ENCODE assay signal across 14 cellular contexts in the genomic region with DNA sequence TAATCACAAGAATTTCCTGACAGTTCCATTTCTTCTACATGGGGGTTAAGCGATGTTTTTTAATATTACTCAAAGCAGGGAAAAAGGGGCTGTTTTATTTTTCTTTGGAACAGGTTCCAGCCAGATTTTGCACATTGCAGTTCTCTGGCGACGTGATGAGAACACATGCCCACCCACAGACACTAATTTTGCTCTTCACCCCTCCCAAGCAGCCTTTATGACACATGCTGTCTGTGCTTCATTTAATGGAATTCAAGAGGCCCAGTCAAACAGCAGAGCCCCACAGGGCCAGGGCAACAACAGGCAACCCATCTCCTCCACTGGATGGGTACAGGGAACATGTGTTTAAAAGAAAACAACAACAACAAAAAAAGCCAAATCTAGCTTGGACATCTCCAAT.
A peak's percentile ranks its signal among the peaks of the same experiment; 100 is the strongest.
DNase-seq lines count a peak whose midpoint lies in the region; ATAC-seq and TF ChIP-seq lines count a peak whose summit lies in the region.
"Had no signal": no experiment of that assay in that cellular context is flagged by ENCODE, and none has a peak within 500 bp of the region (broad histone marks: within the 10 kb centered on the region; RNA-seq: fewer than 3 reads in every experiment).

No MANE protein-coding gene starts in this region.

- TF ChIP-seq RAD21 in SK-N-SH (IDR thresholded peaks at IDR 0.05; ENCODE audit: low read length): no peak

- H3K36me3 ChIP-seq in mammary epithelial cell (ENCODE audit: insufficient read depth, low read length) (no peaks in the 10 kb centered on the region), SK-N-SH (replicated peaks in 1 of 2; ENCODE audit: control insufficient read depth in 1 of 2, insufficient read depth in 2 of 2, low read length in 1 of 2) (no peaks in the 10 kb centered on the region)

- TF ChIP-seq CTCF in MCF 10A (IDR thresholded peaks at IDR 0.05; ENCODE audit: unreplicated experiment) (no peak), mammary epithelial cell (conservative IDR thresholded peaks at IDR 0.05 in 1 of 2, IDR thresholded peaks at IDR 0.05 in 1 of 2; ENCODE audit: extremely low read depth in 1 of 2, insufficient read depth in 1 of 2, low read depth in 1 of 2, low read length in 2 of 2) (no peak), SK-N-SH (IDR thresholded peaks at IDR 0.05) (no peak)

- no peak overlapping the region for H2AFZ ChIP-seq in mammary epithelial cell (ENCODE audit: low read depth, low read length)
- no peak overlapping the region for H2AFZ ChIP-seq in SK-N-SH (ENCODE audit: low read depth)

- H3K27ac ChIP-seq in mammary epithelial cell (ENCODE audit: insufficient read depth, low read depth, low read length): no peak overlapping the region
- H3K27ac ChIP-seq in SK-N-SH (ENCODE audit: low read depth in 2 of 2, low read length in 1 of 2): peak overlapping the region; percentile 29 to 76

- intact Hi-C loops in MCF 10A (cut with micrococcal nuclease): no loop called here
- intact Hi-C loops in mammary epithelial cell (cut with micrococcal nuclease): no loop called here
- intact Hi-C loops in head of caudate nucleus (cut with DNase I): no loop called here

- no peaks in the 10 kb centered on the region for H3K9me2 ChIP-seq in SK-N-SH

- H3K4me1 ChIP-seq in mammary epithelial cell (ENCODE audit: insufficient read depth, low read length): peaks cover 50% of the 10 kb centered on the region
- peaks cover 30 to 55% of the 10 kb centered on the region in 2 experiments for H3K4me1 ChIP-seq in SK-N-SH (ENCODE audit: control insufficient read depth in 1 of 2, insufficient read depth in 2 of 2, low read depth in 1 of 2, low read length in 1 of 2)

- no peaks in the 10 kb centered on the region for H3K27me3 ChIP-seq in mammary epithelial cell (ENCODE audit: insufficient read depth, low read length)
- no peaks in the 10 kb centered on the region for H3K27me3 ChIP-seq in SK-N-SH (ENCODE audit: insufficient read depth)

- H3K4me2 ChIP-seq in mammary epithelial cell (ENCODE audit: insufficient read depth, low read depth, low read length): no peak overlapping the region
- peak overlapping the region; percentile 61 for H3K4me2 ChIP-seq in SK-N-SH

- no peak overlapping the region for H3K9ac ChIP-seq in mammary epithelial cell (ENCODE audit: insufficient read depth, low read length)
- peak overlapping the region; percentile 13; the same call in 1 of the 2 replicates for H3K9ac ChIP-seq in SK-N-SH

- H4K20me1 ChIP-seq in mammary epithelial cell (ENCODE audit: insufficient read depth, low read length) (no peaks in the 10 kb centered on the region), SK-N-SH (ENCODE audit: insufficient read depth) (peaks cover 63% of the 10 kb centered on the region)

- POLR2A ChIA-PET in MCF 10A (lab: Yijun Ruan, JAX): interaction anchor here (0.7 to 1.8 kb wide), 3 partner anchors 11 to 205 kb away, joined by 3 to 4 read pairs (median 4); no protein-coding TSS in a partner anchor
- POLR2A ChIA-PET in SK-N-SH (lab: Yijun Ruan, JAX): interaction anchor here (0.6 kb wide), 1 partner anchor 96 kb away, joined by 3 read pairs; no protein-coding TSS in a partner anchor

- H3K79me2 ChIP-seq in mammary epithelial cell (ENCODE audit: insufficient read depth, low read length): peaks cover 98% of the 10 kb centered on the region
- H3K79me2 ChIP-seq in SK-N-SH (ENCODE audit: insufficient read depth): peaks cover 94% of the 10 kb centered on the region

- no peaks in the 10 kb centered on the region for H3K27me3 Mint-ChIP-seq in MCF 10A (ENCODE audit: insufficient read depth, unreplicated experiment)
- H3K27me3 Mint-ChIP-seq: activated naive CD8-positive, alpha-beta T cell had no signal

- BruUV-seq in MCF 10A (replicated peaks; lab: Mats Ljungman, UMichigan) (no TSS peak), mammary epithelial cell (replicated peaks; lab: Mats Ljungman, UMichigan) (no TSS peak)

- no peak for TF ChIP-seq EP300 in SK-N-SH (IDR thresholded peaks at IDR 0.05; ENCODE audit: borderline replicate concordance in 1 of 2, low read depth in 1 of 2, low read length in 1 of 2)

- in situ Hi-C loops in mammary epithelial cell (cut with MboI; ENCODE audit: low sequenced_read_pairs in 2 of 2): no loop called here

- H3K9me3 ChIP-seq in mammary epithelial cell (replicated peaks; ENCODE audit: insufficient read depth, low read length) (no peaks in the 10 kb centered on the region), SK-N-SH (no peaks in the 10 kb centered on the region)

- dilution Hi-C loops in mammary epithelial cell (cut with HindIII; ENCODE audit: low sequenced_read_pairs): no loop called here

- no peak for DNase-seq in MCF 10A (ENCODE audit: unreplicated experiment)
- no peak for DNase-seq in mammary epithelial cell
- peak; percentile 62 for DNase-seq in SK-N-SH
- peak in 30 of 42 donors; percentile 15 to 82 (median 44) for DNase-seq in head of caudate nucleus
- no peak for DNase-seq in NOMO-1 (lab: John Stamatoyannopoulos, UW; ENCODE audit: unreplicated experiment in 2 of 2)
- no peak for DNase-seq in AG08396 (ENCODE audit: low spot score)
- DNase-seq in stimulated activated CD4-positive, alpha-beta T cell treated with anti-CD3 and anti-CD28 coated beads, Interleukin-4, amount 100 ng/mL, for 24 hours: no peak
- DNase-seq: NCI-H1048; PC-3; stimulated activated CD4-positive, alpha-beta T cell treated with anti-CD3 and anti-CD28 coated beads, Interleukin-2, amount 100 ng/mL, for 48 hours; stimulated activated naive CD4-positive, alpha-beta T cell treated with Interleukin-2 at 50 U/mL for 16 hours had no signal

- peaks cover 38% of the 10 kb centered on the region for H3F3A ChIP-seq in SK-N-SH (replicated peaks; ENCODE audit: insufficient read depth)

- H3K27ac Mint-ChIP-seq in MCF 10A (ENCODE audit: low read depth, unreplicated experiment): peak overlapping the region; percentile 46
- H3K27ac Mint-ChIP-seq: activated naive CD8-positive, alpha-beta T cell; memory B cell had no signal

- ATAC-seq in esophagus mucosa: no peak
- ATAC-seq: PC-3 had no signal

- CTCF ChIA-PET in MCF 10A (lab: Yijun Ruan, JAX) (no interaction called here), mammary epithelial cell (lab: Charles Lee; ENCODE audit: low non-redundant PET) (no interaction called here), SK-N-SH (lab: Yijun Ruan, JAX) (interaction anchor here (1.5 to 2.1 kb wide), 2 partner anchors 12 to 68 kb away, joined by 4 to 9 read pairs; no protein-coding TSS in a partner anchor)

- H3K4me3 Mint-ChIP-seq in MCF 10A (ENCODE audit: unreplicated experiment): no peak overlapping the region
- H3K4me3 Mint-ChIP-seq: activated naive CD8-positive, alpha-beta T cell; memory B cell had no signal

- WGBS in mammary epithelial cell (ENCODE audit: low coverage, missing lambda C conversion rate): 39% methylated on average over 3 of the region's 3 CpGs
- WGBS in SK-N-SH (ENCODE audit: low lambda C conversion rate): 47% methylated on average over 3 of the region's 3 CpGs

- no peaks in the 10 kb centered on the region for H3K9me3 Mint-ChIP-seq in MCF 10A (ENCODE audit: unreplicated experiment)
- H3K9me3 Mint-ChIP-seq: memory B cell had no signal

- H3K36me3 Mint-ChIP-seq in MCF 10A (ENCODE audit: insufficient read depth, unreplicated experiment): no peaks in the 10 kb centered on the region
- H3K36me3 Mint-ChIP-seq: activated naive CD8-positive, alpha-beta T cell; memory B cell had no signal

- no peak overlapping the region for H3K4me3 ChIP-seq in mammary epithelial cell (replicated peaks in 1 of 3; ENCODE audit: insufficient read depth in 1 of 3, low read depth in 2 of 3, low read length in 3 of 3)
- peak overlapping the region in 1 of 2 experiments; percentile 19; a peak in 1 of 4 replicates for H3K4me3 ChIP-seq in SK-N-SH (ENCODE audit: low read depth in 2 of 2, low read length in 1 of 2)

- peaks cover 44% of the 10 kb centered on the region for H3K4me1 Mint-ChIP-seq in MCF 10A (ENCODE audit: insufficient read depth, unreplicated experiment)

TF ChIP-seq in SK-N-SH, 30 proteins besides CTCF, POLR2A, EP300 and RAD21 (continues in another document):
- TF ChIP-seq, protein P1, sequence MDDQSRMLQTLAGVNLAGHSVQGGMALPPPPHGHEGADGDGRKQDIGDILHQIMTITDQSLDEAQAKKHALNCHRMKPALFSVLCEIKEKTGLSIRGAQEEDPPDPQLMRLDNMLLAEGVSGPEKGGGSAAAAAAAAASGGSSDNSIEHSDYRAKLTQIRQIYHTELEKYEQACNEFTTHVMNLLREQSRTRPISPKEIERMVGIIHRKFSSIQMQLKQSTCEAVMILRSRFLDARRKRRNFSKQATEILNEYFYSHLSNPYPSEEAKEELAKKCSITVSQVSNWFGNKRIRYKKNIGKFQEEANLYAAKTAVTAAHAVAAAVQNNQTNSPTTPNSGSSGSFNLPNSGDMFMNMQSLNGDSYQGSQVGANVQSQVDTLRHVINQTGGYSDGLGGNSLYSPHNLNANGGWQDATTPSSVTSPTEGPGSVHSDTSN (IDR thresholded peaks at IDR 0.05): no peak
- TF ChIP-seq GABPA (IDR thresholded peaks at IDR 0.05; ENCODE audit: low read depth) (no peak), TCF12 (IDR thresholded peaks at IDR 0.05) (peak; percentile 10; the same call in 1 of the 2 replicates), RXRA (IDR thresholded peaks at IDR 0.05; ENCODE audit: borderline replicate concordance, low read depth) (no peak), NFIC (IDR thresholded peaks at IDR 0.05; ENCODE audit: borderline replicate concordance) (no peak)
- TF ChIP-seq, protein P2, sequence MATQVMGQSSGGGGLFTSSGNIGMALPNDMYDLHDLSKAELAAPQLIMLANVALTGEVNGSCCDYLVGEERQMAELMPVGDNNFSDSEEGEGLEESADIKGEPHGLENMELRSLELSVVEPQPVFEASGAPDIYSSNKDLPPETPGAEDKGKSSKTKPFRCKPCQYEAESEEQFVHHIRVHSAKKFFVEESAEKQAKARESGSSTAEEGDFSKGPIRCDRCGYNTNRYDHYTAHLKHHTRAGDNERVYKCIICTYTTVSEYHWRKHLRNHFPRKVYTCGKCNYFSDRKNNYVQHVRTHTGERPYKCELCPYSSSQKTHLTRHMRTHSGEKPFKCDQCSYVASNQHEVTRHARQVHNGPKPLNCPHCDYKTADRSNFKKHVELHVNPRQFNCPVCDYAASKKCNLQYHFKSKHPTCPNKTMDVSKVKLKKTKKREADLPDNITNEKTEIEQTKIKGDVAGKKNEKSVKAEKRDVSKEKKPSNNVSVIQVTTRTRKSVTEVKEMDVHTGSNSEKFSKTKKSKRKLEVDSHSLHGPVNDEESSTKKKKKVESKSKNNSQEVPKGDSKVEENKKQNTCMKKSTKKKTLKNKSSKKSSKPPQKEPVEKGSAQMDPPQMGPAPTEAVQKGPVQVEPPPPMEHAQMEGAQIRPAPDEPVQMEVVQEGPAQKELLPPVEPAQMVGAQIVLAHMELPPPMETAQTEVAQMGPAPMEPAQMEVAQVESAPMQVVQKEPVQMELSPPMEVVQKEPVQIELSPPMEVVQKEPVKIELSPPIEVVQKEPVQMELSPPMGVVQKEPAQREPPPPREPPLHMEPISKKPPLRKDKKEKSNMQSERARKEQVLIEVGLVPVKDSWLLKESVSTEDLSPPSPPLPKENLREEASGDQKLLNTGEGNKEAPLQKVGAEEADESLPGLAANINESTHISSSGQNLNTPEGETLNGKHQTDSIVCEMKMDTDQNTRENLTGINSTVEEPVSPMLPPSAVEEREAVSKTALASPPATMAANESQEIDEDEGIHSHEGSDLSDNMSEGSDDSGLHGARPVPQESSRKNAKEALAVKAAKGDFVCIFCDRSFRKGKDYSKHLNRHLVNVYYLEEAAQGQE (IDR thresholded peaks at IDR 0.05; ENCODE audit: low read depth, low read length): no peak

Comparison
In these comparisons a context has a peak if more than half of its experiments do, and no peak if none do; other contexts are left out.
1. DNase-seq: peak in SK-N-SH (single experiment) and head of caudate nucleus (30 of 42); none in MCF 10A (single experiment), mammary epithelial cell (single experiment), NOMO-1 (0 of 2), AG08396 (single experiment) and stimulated activated CD4-positive, alpha-beta T cell treated with anti-CD3 and anti-CD28 coated beads, Interleukin-4, amount 100 ng/mL, for 24 hours (single experiment).